In genomic region chr12:122855071-122855829, GRCh38 we compare ENCODE assay signal across 23 cellular contexts.
"Had no signal": no experiment of that assay in that cellular context is flagged by ENCODE, and none has a peak within 500 bp of the region (broad histone marks: within the 10 kb centered on the region; RNA-seq: fewer than 3 reads in every experiment).

No MANE protein-coding gene starts in this region.

- H3K4me1 Mint-ChIP-seq: activated CD4-positive, alpha-beta T cell treated with anti-CD3 and anti-CD28 coated beads, Interleukin-2, amount 10 ng/mL, durations not matched to agents 24 days and 14 days; activated naive CD8-positive, alpha-beta T cell treated with anti-CD3 and anti-CD28 coated beads, Interleukin-2, amount 50 U/mL, for 24 hours had no signal

- H3K9me3 ChIP-seq: right atrium auricular region, upper lobe of right lung had no signal

- H3K27ac Mint-ChIP-seq: activated CD4-positive, alpha-beta T cell treated with anti-CD3 and anti-CD28 coated beads, Interleukin-2, amount 10 ng/mL, durations not matched to agents 24 days and 14 days; activated CD8-positive, alpha-beta T cell treated with anti-CD3 and anti-CD28 coated beads, Interleukin-2, amount 10 ng/mL, durations not matched to agents 7 days and 5 days; activated naive CD8-positive, alpha-beta T cell treated with anti-CD3 and anti-CD28 coated beads, Interleukin-2, amount 50 U/mL, for 24 hours; activated T-cell treated with anti-CD3 and anti-CD28 coated beads, Interleukin-2, amount 50 U/mL, for 24 hours; activated T-helper 2 cell treated with anti-CD3 and anti-CD28 coated beads, Interferon-gamma antibody, Interleukin-2, Interleukin-4, amounts not matched to agents 10 μg/mL and 5 μg/mL and 100 μg/mL, durations not matched to agents 14 hours and 24 hours and 36 hours; dendritic cell treated with granulocyte-macrophage colony-stimulating factor and Interleukin-4, amounts not matched to agents 40 ng/mL and 50 ng/mL, for 4 days; nephron; T-cell had no signal

- H3K4me3 ChIP-seq: lung, right atrium auricular region, SK-N-MC, upper lobe of right lung had no signal

- H3K27ac ChIP-seq: brain microvascular endothelial cell, right atrium auricular region, SK-N-MC, upper lobe of right lung had no signal

- H3K4me3 Mint-ChIP-seq: activated CD4-positive, alpha-beta T cell treated with anti-CD3 and anti-CD28 coated beads, Interleukin-2, amount 10 ng/mL, durations not matched to agents 24 days and 14 days; activated CD8-positive, alpha-beta T cell treated with anti-CD3 and anti-CD28 coated beads, Interleukin-2, amount 10 ng/mL, durations not matched to agents 7 days and 5 days; activated naive CD8-positive, alpha-beta T cell treated with anti-CD3 and anti-CD28 coated beads, Interleukin-2, amount 50 U/mL, for 24 hours; activated T-cell treated with anti-CD3 and anti-CD28 coated beads, Interleukin-2, amount 50 U/mL, for 24 hours; dendritic cell treated with granulocyte-macrophage colony-stimulating factor and Interleukin-4, amounts not matched to agents 40 ng/mL and 50 ng/mL, for 4 days; nephron; T-cell had no signal

- H3K36me3 ChIP-seq: brain microvascular endothelial cell had no signal

- H3K9me3 Mint-ChIP-seq: activated CD4-positive, alpha-beta T cell treated with anti-CD3 and anti-CD28 coated beads, Interleukin-2, amount 10 ng/mL, durations not matched to agents 24 days and 14 days; activated naive CD8-positive, alpha-beta T cell treated with anti-CD3 and anti-CD28 coated beads, Interleukin-2, amount 50 U/mL, for 24 hours; activated T-cell treated with anti-CD3 and anti-CD28 coated beads, Interleukin-2, amount 50 U/mL, for 24 hours; activated T-helper 2 cell treated with anti-CD3 and anti-CD28 coated beads, Interferon-gamma antibody, Interleukin-2, Interleukin-4, amounts not matched to agents 10 μg/mL and 5 μg/mL and 100 μg/mL, durations not matched to agents 14 hours and 24 hours and 36 hours; dendritic cell treated with granulocyte-macrophage colony-stimulating factor and Interleukin-4, amounts not matched to agents 40 ng/mL and 50 ng/mL, for 4 days; effector memory CD8-positive, alpha-beta T cell; nephron; T-cell had no signal

- DNase-seq: activated CD4-positive, alpha-beta T cell treated with anti-CD3 and anti-CD28 coated beads, Interleukin-2, amount 10 ng/mL, durations not matched to agents 24 days and 14 days; activated CD4-positive, CD25-positive, alpha-beta regulatory T cell; activated CD8-positive, alpha-beta T cell treated with anti-CD3 and anti-CD28 coated beads, Interleukin-2, amount 10 ng/mL, durations not matched to agents 7 days and 5 days; activated naive CD4-positive, alpha-beta T cell treated with Interleukin-2 at 50 U/mL for 16 hours; activated naive CD8-positive, alpha-beta T cell treated with anti-CD3 and anti-CD28 coated beads, Interleukin-2, amount 50 U/mL, for 24 hours; activated T-cell treated with anti-CD3 and anti-CD28 coated beads, Interleukin-2, amount 50 U/mL, for 24 hours; aorta; brain microvascular endothelial cell; cerebellar nuclear complex; effector memory CD8-positive, alpha-beta T cell; foreskin fibroblast; hippocampal formation; midbrain; occipital lobe; stimulated activated CD4-positive, alpha-beta T cell treated with anti-CD3 and anti-CD28 coated beads, Interleukin-2, amount 100 ng/mL, for 24 hours; T-cell; upper lobe of right lung had no signal

- H3K27me3 Mint-ChIP-seq: activated CD4-positive, alpha-beta T cell treated with anti-CD3 and anti-CD28 coated beads, Interleukin-2, amount 10 ng/mL, durations not matched to agents 24 days and 14 days; activated naive CD8-positive, alpha-beta T cell treated with anti-CD3 and anti-CD28 coated beads, Interleukin-2, amount 50 U/mL, for 24 hours; activated T-cell treated with anti-CD3 and anti-CD28 coated beads, Interleukin-2, amount 50 U/mL, for 24 hours; effector memory CD8-positive, alpha-beta T cell; T-cell had no signal

- ATAC-seq: activated CD8-positive, alpha-beta T cell treated with anti-CD3 and anti-CD28 coated beads, Interleukin-2, amount 10 ng/mL, durations not matched to agents 7 days and 5 days; activated naive CD8-positive, alpha-beta T cell treated with anti-CD3 and anti-CD28 coated beads, Interleukin-2, amount 50 U/mL, for 24 hours; effector memory CD8-positive, alpha-beta T cell; T-cell; upper lobe of right lung had no signal

- H3K27me3 ChIP-seq: brain microvascular endothelial cell, right atrium auricular region, upper lobe of right lung had no signal
